1 cellular context compared by ENCODE assay signal in the genomic region with DNA sequence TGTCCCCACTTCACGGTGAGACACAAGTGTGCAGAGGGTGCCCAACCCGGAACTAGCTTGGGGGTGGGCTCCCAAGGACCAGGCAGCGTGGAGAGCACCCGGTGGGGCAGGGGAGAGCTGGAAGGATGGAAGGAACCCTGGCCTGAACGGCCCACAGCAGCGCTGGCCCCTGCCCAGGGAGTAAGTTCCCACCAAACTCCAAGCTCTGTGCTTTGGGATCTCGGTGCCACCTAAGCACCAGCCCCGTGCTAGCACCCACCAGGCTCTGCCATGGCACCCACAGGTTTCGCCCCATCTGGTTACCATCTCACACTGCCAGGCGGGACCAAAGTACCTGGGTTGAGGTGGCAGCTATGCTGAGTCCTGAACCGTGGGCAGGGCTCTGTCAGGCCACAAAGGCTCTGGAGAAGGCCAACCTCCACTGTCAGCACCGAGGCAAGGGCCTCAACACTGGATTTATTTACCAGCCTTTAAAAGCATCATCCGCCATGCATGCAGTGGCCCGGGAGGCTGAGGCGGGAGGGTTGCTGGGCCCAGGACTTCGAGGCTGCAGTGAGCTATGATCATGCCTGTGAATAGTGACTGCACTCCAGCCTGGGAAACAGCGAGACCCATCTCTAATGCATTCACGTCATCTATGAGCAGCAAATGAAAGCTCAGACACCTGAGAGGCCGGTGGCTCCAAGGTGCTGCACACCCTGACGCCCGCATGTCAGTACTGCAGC.
A peak's percentile ranks its signal among the peaks of the same experiment; 100 is the strongest.
TF ChIP-seq lines count a peak whose summit lies in the region.

No MANE protein-coding gene starts in this region.

TF ChIP-seq in HepG2, 621 proteins besides CTCF, POLR2A, EP300 and RAD21:
- TF ChIP-seq TRIM24 (CRISPR knock-in tag; IDR thresholded peaks at IDR 0.05): no peak
- no peak for TF ChIP-seq ZNF598 (CRISPR knock-in tag; IDR thresholded peaks at IDR 0.05; ENCODE audit: borderline replicate concordance)
- no peak for TF ChIP-seq ZNF367 (CRISPR knock-in tag; IDR thresholded peaks at IDR 0.05; ENCODE audit: borderline replicate concordance)
- no peak for TF ChIP-seq SRSF4 (IDR thresholded peaks at IDR 0.05; ENCODE audit: low read depth, low read length, poor library complexity, severe bottlenecking)
- TF ChIP-seq, protein P1, sequence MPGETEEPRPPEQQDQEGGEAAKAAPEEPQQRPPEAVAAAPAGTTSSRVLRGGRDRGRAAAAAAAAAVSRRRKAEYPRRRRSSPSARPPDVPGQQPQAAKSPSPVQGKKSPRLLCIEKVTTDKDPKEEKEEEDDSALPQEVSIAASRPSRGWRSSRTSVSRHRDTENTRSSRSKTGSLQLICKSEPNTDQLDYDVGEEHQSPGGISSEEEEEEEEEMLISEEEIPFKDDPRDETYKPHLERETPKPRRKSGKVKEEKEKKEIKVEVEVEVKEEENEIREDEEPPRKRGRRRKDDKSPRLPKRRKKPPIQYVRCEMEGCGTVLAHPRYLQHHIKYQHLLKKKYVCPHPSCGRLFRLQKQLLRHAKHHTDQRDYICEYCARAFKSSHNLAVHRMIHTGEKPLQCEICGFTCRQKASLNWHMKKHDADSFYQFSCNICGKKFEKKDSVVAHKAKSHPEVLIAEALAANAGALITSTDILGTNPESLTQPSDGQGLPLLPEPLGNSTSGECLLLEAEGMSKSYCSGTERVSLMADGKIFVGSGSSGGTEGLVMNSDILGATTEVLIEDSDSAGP (CRISPR knock-in tag; IDR thresholded peaks at IDR 0.05; ENCODE audit: borderline replicate concordance): no peak
- TF ChIP-seq ISL2 (CRISPR knock-in tag; IDR thresholded peaks at IDR 0.05): no peak
- TF ChIP-seq ZNF34 (CRISPR knock-in tag; IDR thresholded peaks at IDR 0.05; ENCODE audit: borderline replicate concordance): no peak
- TF ChIP-seq ZIK1 (CRISPR knock-in tag; IDR thresholded peaks at IDR 0.05; ENCODE audit: borderline replicate concordance, low read depth): no peak
- peak; percentile 53 for TF ChIP-seq AGO2 (optimal IDR thresholded peaks at IDR 0.05; ENCODE audit: low read depth, low read length)
- TF ChIP-seq REL (CRISPR knock-in tag; conservative IDR thresholded peaks at IDR 0.05): no peak
- no peak for TF ChIP-seq ZNF264 (CRISPR knock-in tag; IDR thresholded peaks at IDR 0.05)
- TF ChIP-seq ZNF652 (CRISPR knock-in tag; IDR thresholded peaks at IDR 0.05; ENCODE audit: borderline replicate concordance, low read depth): no peak
- TF ChIP-seq ZNF776 (CRISPR knock-in tag; IDR thresholded peaks at IDR 0.05): peak; percentile 43; the same call in 1 of the 2 replicates
- TF ChIP-seq HIVEP1 (CRISPR knock-in tag; IDR thresholded peaks at IDR 0.05): no peak
- no peak for TF ChIP-seq TARDBP (CRISPR knock-in tag; IDR thresholded peaks at IDR 0.05)
- TF ChIP-seq ZNF83 (CRISPR knock-in tag; IDR thresholded peaks at IDR 0.05; ENCODE audit: borderline replicate concordance): no peak
- no peak for TF ChIP-seq ZNF441 (CRISPR knock-in tag; IDR thresholded peaks at IDR 0.05; ENCODE audit: borderline replicate concordance)
- TF ChIP-seq NR2F2 (IDR thresholded peaks at IDR 0.05; ENCODE audit: borderline replicate concordance, low read depth): no peak
- TF ChIP-seq, protein P2, sequence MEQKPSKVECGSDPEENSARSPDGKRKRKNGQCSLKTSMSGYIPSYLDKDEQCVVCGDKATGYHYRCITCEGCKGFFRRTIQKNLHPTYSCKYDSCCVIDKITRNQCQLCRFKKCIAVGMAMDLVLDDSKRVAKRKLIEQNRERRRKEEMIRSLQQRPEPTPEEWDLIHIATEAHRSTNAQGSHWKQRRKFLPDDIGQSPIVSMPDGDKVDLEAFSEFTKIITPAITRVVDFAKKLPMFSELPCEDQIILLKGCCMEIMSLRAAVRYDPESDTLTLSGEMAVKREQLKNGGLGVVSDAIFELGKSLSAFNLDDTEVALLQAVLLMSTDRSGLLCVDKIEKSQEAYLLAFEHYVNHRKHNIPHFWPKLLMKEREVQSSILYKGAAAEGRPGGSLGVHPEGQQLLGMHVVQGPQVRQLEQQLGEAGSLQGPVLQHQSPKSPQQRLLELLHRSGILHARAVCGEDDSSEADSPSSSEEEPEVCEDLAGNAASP (CRISPR knock-in tag; IDR thresholded peaks at IDR 0.05; ENCODE audit: borderline replicate concordance): no peak
- no peak for TF ChIP-seq REPIN1 (CRISPR knock-in tag; IDR thresholded peaks at IDR 0.05; ENCODE audit: borderline replicate concordance, low read depth)
- 0 out of 2 replicates have a peak, but pooled peaks have one; percentile 5 for TF ChIP-seq GABPB1 (CRISPR knock-in tag; IDR thresholded peaks at IDR 0.05)
- TF ChIP-seq PCBP1 (IDR thresholded peaks at IDR 0.05; ENCODE audit: borderline replicate concordance, low read depth, low read length): no peak
- TF ChIP-seq SP5 (CRISPR knock-in tag; IDR thresholded peaks at IDR 0.05; ENCODE audit: borderline replicate concordance, low read depth): no peak
- TF ChIP-seq, protein P3, sequence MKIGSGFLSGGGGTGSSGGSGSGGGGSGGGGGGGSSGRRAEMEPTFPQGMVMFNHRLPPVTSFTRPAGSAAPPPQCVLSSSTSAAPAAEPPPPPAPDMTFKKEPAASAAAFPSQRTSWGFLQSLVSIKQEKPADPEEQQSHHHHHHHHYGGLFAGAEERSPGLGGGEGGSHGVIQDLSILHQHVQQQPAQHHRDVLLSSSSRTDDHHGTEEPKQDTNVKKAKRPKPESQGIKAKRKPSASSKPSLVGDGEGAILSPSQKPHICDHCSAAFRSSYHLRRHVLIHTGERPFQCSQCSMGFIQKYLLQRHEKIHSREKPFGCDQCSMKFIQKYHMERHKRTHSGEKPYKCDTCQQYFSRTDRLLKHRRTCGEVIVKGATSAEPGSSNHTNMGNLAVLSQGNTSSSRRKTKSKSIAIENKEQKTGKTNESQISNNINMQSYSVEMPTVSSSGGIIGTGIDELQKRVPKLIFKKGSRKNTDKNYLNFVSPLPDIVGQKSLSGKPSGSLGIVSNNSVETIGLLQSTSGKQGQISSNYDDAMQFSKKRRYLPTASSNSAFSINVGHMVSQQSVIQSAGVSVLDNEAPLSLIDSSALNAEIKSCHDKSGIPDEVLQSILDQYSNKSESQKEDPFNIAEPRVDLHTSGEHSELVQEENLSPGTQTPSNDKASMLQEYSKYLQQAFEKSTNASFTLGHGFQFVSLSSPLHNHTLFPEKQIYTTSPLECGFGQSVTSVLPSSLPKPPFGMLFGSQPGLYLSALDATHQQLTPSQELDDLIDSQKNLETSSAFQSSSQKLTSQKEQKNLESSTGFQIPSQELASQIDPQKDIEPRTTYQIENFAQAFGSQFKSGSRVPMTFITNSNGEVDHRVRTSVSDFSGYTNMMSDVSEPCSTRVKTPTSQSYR (CRISPR knock-in tag; IDR thresholded peaks at IDR 0.05; ENCODE audit: borderline replicate concordance): no peak
- 0 out of 2 replicates have a peak, but pooled peaks have one; percentile 36 for TF ChIP-seq HNRNPL (IDR thresholded peaks at IDR 0.05; ENCODE audit: low read depth, low read length)
